Comparison of ENCODE assay signal across 1 cellular context in the genomic region with DNA sequence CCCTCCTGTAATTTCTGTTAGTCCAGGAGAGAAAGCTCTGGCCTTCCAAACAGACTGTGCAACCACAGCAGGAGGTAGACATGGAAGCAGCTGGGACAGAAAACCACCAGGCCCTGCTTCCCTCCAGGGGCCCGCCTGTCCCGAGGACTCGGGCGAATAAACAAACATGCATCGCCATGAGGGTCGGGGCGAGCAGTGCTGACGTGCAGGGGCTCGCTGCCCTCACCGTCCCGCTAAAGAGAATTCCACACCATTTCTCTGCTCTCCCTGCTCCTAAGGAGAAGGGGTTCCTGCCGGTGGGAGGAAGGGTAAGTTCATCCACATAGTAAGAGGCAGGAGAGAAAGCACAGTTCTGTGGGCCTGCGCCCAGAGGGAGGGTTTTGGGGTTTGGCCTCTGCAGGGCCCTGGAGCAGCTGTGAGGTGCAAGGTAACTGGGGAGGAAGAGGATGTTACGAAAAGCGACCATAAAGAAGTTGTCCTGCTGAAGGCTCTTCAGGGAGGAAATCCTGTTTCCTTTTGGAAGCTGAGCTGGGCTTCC.
A peak's percentile ranks its signal among the peaks of the same experiment; 100 is the strongest.
TF ChIP-seq lines count a peak whose summit lies in the region.

No MANE protein-coding gene starts in this region.

TF ChIP-seq in HepG2, 621 proteins besides CTCF, POLR2A, EP300 and RAD21 (continued from another document):
- TF ChIP-seq ZNF687 (CRISPR knock-in tag; IDR thresholded peaks at IDR 0.05) (peak; percentile 35), THAP7 (CRISPR knock-in tag; IDR thresholded peaks at IDR 0.05) (no peak), PBX2 (CRISPR knock-in tag; IDR thresholded peaks at IDR 0.05) (no peak)
